17 cellular contexts compared by ENCODE assay signal in the genomic region with DNA sequence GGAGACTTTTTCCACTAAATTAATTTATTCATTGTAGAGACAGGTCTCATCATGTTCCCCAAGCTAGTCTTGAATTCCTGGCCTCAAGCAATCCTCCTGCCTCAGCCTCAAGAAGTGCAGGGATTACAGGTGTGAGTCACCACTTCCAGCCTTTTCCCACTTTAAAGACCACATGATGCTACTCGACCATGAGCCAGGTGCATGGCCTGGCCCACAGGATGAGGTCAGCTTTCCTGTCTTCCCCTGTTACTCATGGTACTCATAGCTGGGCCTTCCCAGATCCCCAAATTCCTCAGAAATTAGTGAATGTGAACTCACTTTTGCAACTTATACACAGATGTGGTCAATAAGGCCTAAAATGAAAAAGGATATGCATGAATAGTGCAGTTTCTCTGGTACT.
DNase-seq lines count a peak whose midpoint lies in the region; FAIRE-seq and TF ChIP-seq lines count a peak whose summit lies in the region.
"Had no signal": no experiment of that assay in that cellular context is flagged by ENCODE, and none has a peak within 500 bp of the region (broad histone marks: within the 10 kb centered on the region; RNA-seq: fewer than 3 reads in every experiment).

No MANE protein-coding gene starts in this region.

- FAIRE-seq in H54 (lab: Jason Lieb, UNC): peak; percentile 85

- in situ Hi-C loops in ACHN (cut with HindIII; ENCODE audit: low pct_ligation_motif_present, low pct_unique_long_range_greater_than_20kb, low sequenced_read_pairs): no loop called here

- TF ChIP-seq CTCF in fibroblast of villous mesenchyme (IDR thresholded peaks at IDR 0.05; ENCODE audit: insufficient read depth, low read depth, low read length): no peak
- TF ChIP-seq CTCF in osteocyte (IDR thresholded peaks at IDR 0.05): no peak
- TF ChIP-seq CTCF in nephron progenitor cell (IDR thresholded peaks at IDR 0.05): no peak
- TF ChIP-seq CTCF in Peyer's patch (IDR thresholded peaks at IDR 0.05): no peak

- H3K4me1 Mint-ChIP-seq in osteocyte (ENCODE audit: unreplicated experiment): peaks cover 6% of the 10 kb centered on the region
- H3K4me1 Mint-ChIP-seq in nephron progenitor cell: peaks cover 37% of the 10 kb centered on the region
- H3K4me1 Mint-ChIP-seq: activated naive CD8-positive, alpha-beta T cell treated with anti-CD3 and anti-CD28 coated beads, Interleukin-2, amount 10 ng/mL, durations not matched to agents 7 days and 5 days; GM23338; T-cell had no signal

- H3K36me3 Mint-ChIP-seq in osteocyte (ENCODE audit: unreplicated experiment) (peaks cover 29% of the 10 kb centered on the region), nephron progenitor cell (ENCODE audit: low read depth) (peaks cover 13% of the 10 kb centered on the region)
- H3K36me3 Mint-ChIP-seq: activated naive CD8-positive, alpha-beta T cell treated with anti-CD3 and anti-CD28 coated beads, Interleukin-2, amount 10 ng/mL, durations not matched to agents 7 days and 5 days; T-cell had no signal

- no peak for TF ChIP-seq POLR2A in H54 (IDR thresholded peaks at IDR 0.05; ENCODE audit: low read depth, low read length)
- no peak for TF ChIP-seq POLR2A in Peyer's patch (IDR thresholded peaks at IDR 0.05)

- H3K9me3 ChIP-seq in Peyer's patch: no peaks in the 10 kb centered on the region
- H3K9me3 ChIP-seq: esophagus squamous epithelium had no signal

- H3K27me3 Mint-ChIP-seq in osteocyte (ENCODE audit: unreplicated experiment) (no peaks in the 10 kb centered on the region), nephron progenitor cell (ENCODE audit: low read depth, poor library complexity) (peaks cover 6% of the 10 kb centered on the region)
- H3K27me3 Mint-ChIP-seq: activated naive CD8-positive, alpha-beta T cell treated with anti-CD3 and anti-CD28 coated beads, Interleukin-2, amount 10 ng/mL, durations not matched to agents 7 days and 5 days; T-cell; type B pancreatic cell had no signal

- H3K4me3 ChIP-seq in fibroblast of villous mesenchyme (ENCODE audit: low read depth, low read length) (no peak overlapping the region), Peyer's patch (no peak overlapping the region)
- H3K4me3 ChIP-seq: esophagus squamous epithelium, GM23338 had no signal

- no peak overlapping the region for H3K27ac Mint-ChIP-seq in osteocyte (ENCODE audit: unreplicated experiment)
- H3K27ac Mint-ChIP-seq in nephron progenitor cell: no peak overlapping the region
- H3K27ac Mint-ChIP-seq: activated naive CD8-positive, alpha-beta T cell treated with anti-CD3 and anti-CD28 coated beads, Interleukin-2, amount 10 ng/mL, durations not matched to agents 7 days and 5 days; GM23338; T-cell; type B pancreatic cell had no signal

- DNase-seq in ACHN (peak; percentile 4), H54 (ENCODE audit: insufficient read length, low spot score) (peak; percentile 13), SW 1271 (lab: John Stamatoyannopoulos, UW) (peak; percentile 22 to 47), fibroblast of villous mesenchyme (ENCODE audit: low read depth) (peak; percentile 41), osteocyte (ENCODE audit: extremely low spot score, unreplicated experiment) (no peak), nephron progenitor cell (no peak), Peyer's patch (no peak)
- DNase-seq in stimulated activated CD4-positive, alpha-beta T cell treated with anti-CD3 and anti-CD28 coated beads, Interleukin-12 subunit alpha, Interleukin-12 subunit beta, amount 100 ng/mL, for 4 hours: no peak
- DNase-seq: activated CD4-positive, CD25-positive, alpha-beta regulatory T cell treated with anti-CD3 and anti-CD28 coated beads, Interleukin-2, amount 50 U/mL, for 72 hours; activated naive CD8-positive, alpha-beta T cell treated with anti-CD3 and anti-CD28 coated beads, Interleukin-2, amount 10 ng/mL, durations not matched to agents 7 days and 5 days; cortex of kidney; esophagus squamous epithelium; NCI-H2081 treated with DMSO at 0.1 percent for 48 hours; T-cell had no signal

- no peaks in the 10 kb centered on the region for H3K36me3 ChIP-seq in Peyer's patch

- peaks cover under 1% of the 10 kb centered on the region for H3K9me3 Mint-ChIP-seq in osteocyte (ENCODE audit: unreplicated experiment)
- H3K9me3 Mint-ChIP-seq in nephron progenitor cell: peaks cover 9% of the 10 kb centered on the region
- H3K9me3 Mint-ChIP-seq: activated naive CD8-positive, alpha-beta T cell treated with anti-CD3 and anti-CD28 coated beads, Interleukin-2, amount 10 ng/mL, durations not matched to agents 7 days and 5 days had no signal

- H3K4me1 ChIP-seq in Peyer's patch: no peaks in the 10 kb centered on the region
- H3K4me1 ChIP-seq: esophagus squamous epithelium had no signal

- no peak overlapping the region for H3K27ac ChIP-seq in Peyer's patch
- H3K27ac ChIP-seq: esophagus squamous epithelium, HL-60 had no signal

- H3K4me3 Mint-ChIP-seq in osteocyte (ENCODE audit: unreplicated experiment) (no peak overlapping the region), nephron progenitor cell (no peak overlapping the region)
- H3K4me3 Mint-ChIP-seq: activated naive CD8-positive, alpha-beta T cell treated with anti-CD3 and anti-CD28 coated beads, Interleukin-2, amount 10 ng/mL, durations not matched to agents 7 days and 5 days; GM23338; T-cell; type B pancreatic cell had no signal

- H3K27me3 ChIP-seq in Peyer's patch: no peaks in the 10 kb centered on the region
- H3K27me3 ChIP-seq: esophagus squamous epithelium had no signal

Comparison
In these comparisons a context has a peak if more than half of its experiments do, and no peak if none do; other contexts are left out.
1. DNase-seq: peak in ACHN (single experiment), H54 (single experiment), SW 1271 (2 of 2) and fibroblast of villous mesenchyme (single experiment); none in osteocyte (single experiment), nephron progenitor cell (single experiment), stimulated activated CD4-positive, alpha-beta T cell treated with anti-CD3 and anti-CD28 coated beads, Interleukin-12 subunit alpha, Interleukin-12 subunit beta, amount 100 ng/mL, for 4 hours (single experiment) and Peyer's patch (0 of 3).